ENCODE assay signal across 18 cellular contexts in the genomic region with DNA sequence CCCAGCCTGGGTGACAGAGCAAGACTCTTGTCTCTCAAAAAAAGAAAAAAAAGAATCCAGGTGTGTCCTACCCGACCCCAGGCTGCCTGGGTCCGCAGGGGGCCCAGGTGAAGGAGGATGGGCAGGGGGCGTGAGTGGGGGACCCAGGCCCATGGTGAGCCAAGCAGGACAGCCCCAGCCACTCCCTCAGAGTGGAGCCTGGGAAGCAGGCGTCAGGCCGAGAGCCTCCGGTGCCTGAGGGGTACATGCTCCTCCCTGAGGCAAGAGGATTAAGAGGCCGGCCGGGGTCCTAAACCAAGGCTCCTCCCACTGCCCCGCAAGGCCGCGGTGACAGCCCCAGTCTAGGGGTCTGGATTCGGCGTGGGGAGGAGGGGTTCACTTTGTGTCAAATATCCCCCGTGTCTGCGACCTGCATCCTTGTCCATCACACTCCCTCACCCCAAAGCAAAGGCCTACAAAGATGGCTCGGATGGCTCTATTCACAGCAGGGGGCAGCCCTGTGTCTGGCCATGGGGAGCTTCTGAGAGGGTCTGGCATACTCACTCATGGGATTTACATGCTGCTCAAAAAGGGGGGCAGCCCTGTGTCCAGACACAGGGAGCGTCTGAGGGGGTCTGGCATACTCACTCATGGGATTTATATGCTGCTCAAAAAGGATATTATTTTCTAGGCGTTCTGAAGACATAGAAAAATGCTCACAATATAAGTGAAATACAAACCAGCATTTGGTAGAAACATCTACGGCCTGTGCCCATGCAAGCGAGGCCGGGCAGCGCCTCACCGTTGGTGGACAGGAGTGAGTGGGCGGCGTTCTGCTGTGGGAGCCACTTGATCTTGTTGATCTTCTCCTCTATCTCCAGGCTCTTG.
"Had no signal": no experiment of that assay in that cellular context is flagged by ENCODE, and none has a peak within 500 bp of the region (broad histone marks: within the 10 kb centered on the region; RNA-seq: fewer than 3 reads in every experiment).

No MANE protein-coding gene starts in this region.

- H3K36me3 Mint-ChIP-seq: activated naive CD4-positive, alpha-beta T cell treated with anti-CD3 and anti-CD28 coated beads, Interleukin-2, amount 50 U/mL, for 24 hours; naive thymus-derived CD8-positive, alpha-beta T cell had no signal

- H3K27me3 ChIP-seq: uterus had no signal

- H3K9me3 ChIP-seq: esophagus squamous epithelium, neutrophil, tibial artery, uterus had no signal

- H3K27ac ChIP-seq: esophagus squamous epithelium, hepatocyte, neutrophil, parathyroid adenoma, tibial artery, uterus had no signal

- H3K4me1 Mint-ChIP-seq: activated naive CD4-positive, alpha-beta T cell treated with anti-CD3 and anti-CD28 coated beads, Interleukin-2, amount 50 U/mL, for 24 hours had no signal

- H2AFZ ChIP-seq: hepatocyte, parathyroid adenoma had no signal

- H3K9me3 Mint-ChIP-seq: activated naive CD4-positive, alpha-beta T cell treated with anti-CD3 and anti-CD28 coated beads, Interleukin-2, amount 50 U/mL, for 24 hours; effector memory CD8-positive, alpha-beta T cell; naive thymus-derived CD8-positive, alpha-beta T cell had no signal

- H3K79me2 ChIP-seq: hepatocyte, parathyroid adenoma had no signal

- H3K4me3 Mint-ChIP-seq: activated naive CD4-positive, alpha-beta T cell treated with anti-CD3 and anti-CD28 coated beads, Interleukin-2, amount 50 U/mL, for 24 hours; effector memory CD8-positive, alpha-beta T cell; naive thymus-derived CD8-positive, alpha-beta T cell had no signal

- DNase-seq: activated CD4-positive, CD25-positive, alpha-beta regulatory T cell treated with anti-CD3 and anti-CD28 coated beads, Interleukin-2, amount 50 U/mL, for 72 hours; activated CD8-positive, alpha-beta memory T cell treated with anti-CD3 and anti-CD28 coated beads for 24 hours; activated CD8-positive, alpha-beta memory T cell treated with anti-CD3 and anti-CD28 coated beads, Interleukin-2, amount 50 U/mL, for 48 hours; activated effector memory CD4-positive, alpha-beta T cell treated with Interleukin-2 at 50 U/mL for 16 hours; activated T-cell treated with anti-CD3 and anti-CD28 coated beads, Interleukin-2, amount 50 U/mL, for 48 hours; dermis blood vessel endothelial cell; effector memory CD8-positive, alpha-beta T cell; esophagus squamous epithelium; naive thymus-derived CD8-positive, alpha-beta T cell; stimulated activated CD8-positive, alpha-beta memory T cell treated with anti-CD3 and anti-CD28 coated beads, Interleukin-4, amount 100 ng/mL, for 48 hours; stimulated activated naive CD4-positive, alpha-beta T cell; T1000; tibial artery; uterus had no signal

- H3K9ac ChIP-seq: parathyroid adenoma had no signal

- H3K4me3 ChIP-seq: esophagus squamous epithelium, hepatocyte, tibial artery, uterus had no signal

- H3K27ac Mint-ChIP-seq: effector memory CD8-positive, alpha-beta T cell; naive thymus-derived CD8-positive, alpha-beta T cell had no signal

- H3K4me1 ChIP-seq: parathyroid adenoma, tibial artery, uterus had no signal

- H3K4me2 ChIP-seq: hepatocyte had no signal

- H3K36me3 ChIP-seq: neutrophil, tibial artery, uterus had no signal

- ATAC-seq: effector memory CD8-positive, alpha-beta T cell; naive thymus-derived CD8-positive, alpha-beta T cell had no signal
